Comparison of ENCODE assay signal across 8 cellular contexts in genomic region chr19:14089412-14089661, GRCh38. TPM values are rescaled to one million over a fixed set of nuclear protein-coding genes. Genes with fewer than 3 reads are reported as not detected.
DNase-seq lines count a peak whose midpoint lies in the region; ATAC-seq lines count a peak whose summit lies in the region.

No MANE protein-coding gene starts in this region.

- peak overlapping the region; percentile 61 for H3K4me3 ChIP-seq in iPS-18c (ENCODE audit: insufficient read depth, low read depth, low read length)

- POLR2A ChIA-PET in activated CD4-positive, alpha-beta T cell treated with anti-CD3 and anti-CD28 coated beads, Interleukin-2, amount 10 ng/mL, durations not matched to agents 7 days and 5 days (lab: Charles Lee): no interaction called here

- DNase-seq in activated T-cell treated with anti-CD3 and anti-CD28 coated beads, Interleukin-2, amount 50 U/mL, for 4 hours: peak; percentile 15
- DNase-seq in activated T-cell treated with anti-CD3 and anti-CD28 coated beads, Interleukin-2, amount 50 U/mL, for 1 hour: no peak
- no peak for DNase-seq in activated CD4-positive, alpha-beta T cell treated with anti-CD3 and anti-CD28 coated beads, Interleukin-2, amount 10 ng/mL, durations not matched to agents 7 days and 5 days
- DNase-seq in substantia nigra (lab: John Stamatoyannopoulos, UW): no peak
- no peak for DNase-seq in NOMO-1 treated with DMSO at 0.1 percent for 48 hours (lab: John Stamatoyannopoulos, UW; ENCODE audit: unreplicated experiment)
- DNase-seq in NCI-H128 (lab: John Stamatoyannopoulos, UW; ENCODE audit: unreplicated experiment): no peak

- H3K27ac ChIP-seq in substantia nigra (ENCODE audit: low read depth, low read length, poor library complexity, severe bottlenecking): peak overlapping the region; percentile 42

- H3K27ac Mint-ChIP-seq in activated CD4-positive, alpha-beta T cell treated with anti-CD3 and anti-CD28 coated beads, Interleukin-2, amount 10 ng/mL, durations not matched to agents 7 days and 5 days: peak overlapping the region; percentile 76

- peaks cover 7% of the 10 kb centered on the region for H3K9me3 Mint-ChIP-seq in activated T-cell treated with anti-CD3 and anti-CD28 coated beads, Interleukin-2, amount 50 U/mL, for 4 hours
- peaks cover 9% of the 10 kb centered on the region for H3K9me3 Mint-ChIP-seq in activated CD4-positive, alpha-beta T cell treated with anti-CD3 and anti-CD28 coated beads, Interleukin-2, amount 10 ng/mL, durations not matched to agents 7 days and 5 days

- peaks cover 13% of the 10 kb centered on the region for H3K4me1 Mint-ChIP-seq in activated T-cell treated with anti-CD3 and anti-CD28 coated beads, Interleukin-2, amount 50 U/mL, for 4 hours (ENCODE audit: low read depth)
- H3K4me1 Mint-ChIP-seq in activated CD4-positive, alpha-beta T cell treated with anti-CD3 and anti-CD28 coated beads, Interleukin-2, amount 10 ng/mL, durations not matched to agents 7 days and 5 days: peaks cover 27% of the 10 kb centered on the region

- H3K9me3 ChIP-seq in iPS-18c (ENCODE audit: control insufficient read depth, insufficient read depth, low read length): peaks cover 3% of the 10 kb centered on the region

- peaks cover 8% of the 10 kb centered on the region for H3K36me3 Mint-ChIP-seq in activated T-cell treated with anti-CD3 and anti-CD28 coated beads, Interleukin-2, amount 50 U/mL, for 4 hours (ENCODE audit: insufficient read depth)
- H3K36me3 Mint-ChIP-seq in activated CD4-positive, alpha-beta T cell treated with anti-CD3 and anti-CD28 coated beads, Interleukin-2, amount 10 ng/mL, durations not matched to agents 7 days and 5 days (ENCODE audit: low read depth): peaks cover 30% of the 10 kb centered on the region

- no peak for ATAC-seq in activated T-cell treated with anti-CD3 and anti-CD28 coated beads, Interleukin-2, amount 50 U/mL, for 4 hours
- no peak for ATAC-seq in GM21360 (IDR thresholded peaks at IDR 0.05; ENCODE audit: unreplicated experiment)

- CTCF ChIA-PET in activated CD4-positive, alpha-beta T cell treated with anti-CD3 and anti-CD28 coated beads, Interleukin-2, amount 10 ng/mL, durations not matched to agents 7 days and 5 days (lab: Charles Lee): no interaction called here

- no peaks in the 10 kb centered on the region for H3K27me3 Mint-ChIP-seq in activated T-cell treated with anti-CD3 and anti-CD28 coated beads, Interleukin-2, amount 50 U/mL, for 4 hours (ENCODE audit: low read depth)
- H3K27me3 Mint-ChIP-seq in activated CD4-positive, alpha-beta T cell treated with anti-CD3 and anti-CD28 coated beads, Interleukin-2, amount 10 ng/mL, durations not matched to agents 7 days and 5 days: no peaks in the 10 kb centered on the region

- H3K4me3 Mint-ChIP-seq in activated T-cell treated with anti-CD3 and anti-CD28 coated beads, Interleukin-2, amount 50 U/mL, for 4 hours: peak overlapping the region; percentile 83
- peak overlapping the region; percentile 80 for H3K4me3 Mint-ChIP-seq in activated CD4-positive, alpha-beta T cell treated with anti-CD3 and anti-CD28 coated beads, Interleukin-2, amount 10 ng/mL, durations not matched to agents 7 days and 5 days

RNA-seq across cellular contexts. Expression of gene SAMD1, which starts 1.2 kb away (rescaled TPM):
- total RNA-seq in activated T-cell treated with anti-CD3 and anti-CD28 coated beads, Interleukin-2, amount 50 U/mL, for 4 hours: 100 to 1,000 TPM in 2 of 3 donors, 10 to 100 TPM in 1; 90.0 to 130 (median 112) TPM
- total RNA-seq in activated CD4-positive, alpha-beta T cell treated with anti-CD3 and anti-CD28 coated beads, Interleukin-2, amount 10 ng/mL, durations not matched to agents 7 days and 5 days: 10 to 100 TPM; 80.7 to 84.5 TPM

RNA-seq across cellular contexts. Expression of gene C19orf67, which starts 3.8 kb away (rescaled TPM):
- total RNA-seq in activated T-cell treated with anti-CD3 and anti-CD28 coated beads, Interleukin-2, amount 50 U/mL, for 4 hours: under 1 TPM in 1 of 3 donors, not detected in 2; 0.48 TPM
- total RNA-seq in activated CD4-positive, alpha-beta T cell treated with anti-CD3 and anti-CD28 coated beads, Interleukin-2, amount 10 ng/mL, durations not matched to agents 7 days and 5 days: not detected

RNA-seq across cellular contexts. Expression of gene MISP3, which starts 16.8 kb away (rescaled TPM):
- total RNA-seq in activated T-cell treated with anti-CD3 and anti-CD28 coated beads, Interleukin-2, amount 50 U/mL, for 4 hours: under 1 TPM; 0.24 to 0.48 (median 0.43) TPM
- total RNA-seq in activated CD4-positive, alpha-beta T cell treated with anti-CD3 and anti-CD28 coated beads, Interleukin-2, amount 10 ng/mL, durations not matched to agents 7 days and 5 days: under 1 TPM; 0.67 to 0.69 TPM

RNA-seq across cellular contexts. Expression of gene PALM3, which starts 27.5 kb away (rescaled TPM):
- total RNA-seq in activated T-cell treated with anti-CD3 and anti-CD28 coated beads, Interleukin-2, amount 50 U/mL, for 4 hours: not detected
- not detected for total RNA-seq in activated CD4-positive, alpha-beta T cell treated with anti-CD3 and anti-CD28 coated beads, Interleukin-2, amount 10 ng/mL, durations not matched to agents 7 days and 5 days

RNA-seq across cellular contexts. Expression of gene PRKACA, which starts 28.2 kb away (rescaled TPM):
- total RNA-seq in activated T-cell treated with anti-CD3 and anti-CD28 coated beads, Interleukin-2, amount 50 U/mL, for 4 hours: 10 to 100 TPM; 45.0 to 46.1 (median 45.3) TPM
- total RNA-seq in activated CD4-positive, alpha-beta T cell treated with anti-CD3 and anti-CD28 coated beads, Interleukin-2, amount 10 ng/mL, durations not matched to agents 7 days and 5 days: 10 to 100 TPM; 50.6 to 56.8 TPM
